Comparison of ENCODE assay signal across 8 cellular contexts in genomic region chr18:5296706-5297320, GRCh38.
A peak's percentile ranks its signal among the peaks of the same experiment; 100 is the strongest.
DNase-seq lines count a peak whose midpoint lies in the region; ATAC-seq and TF ChIP-seq lines count a peak whose summit lies in the region.

No MANE protein-coding gene starts in this region.

- no peak for TF ChIP-seq CTCF in 22Rv1 (IDR thresholded peaks at IDR 0.05)

- ATAC-seq in GM18520 (IDR thresholded peaks at IDR 0.05; ENCODE audit: unreplicated experiment): peak; percentile 4
- ATAC-seq in HG03108 (IDR thresholded peaks at IDR 0.05; ENCODE audit: unreplicated experiment): peak; percentile 12

- peak; percentile 90 for DNase-seq in NCI-H2171 (lab: John Stamatoyannopoulos, UW)
- DNase-seq in activated CD4-positive, CD25-positive, alpha-beta regulatory T cell treated with anti-CD3 and anti-CD28 coated beads, Interleukin-2, amount 50 U/mL, for 72 hours: peak; percentile 61
- peak; percentile 87 for DNase-seq in kidney tubule cell (ENCODE audit: low spot score)
- DNase-seq in stimulated activated CD4-positive, alpha-beta T cell treated with anti-CD3 and anti-CD28 coated beads, Interleukin-15, amount 100 ng/mL, for 48 hours (ENCODE audit: low read depth in 2 of 2): peak; percentile 61

- H3K27ac ChIP-seq in 22Rv1: peak overlapping the region; percentile 99
- peak overlapping the region; percentile 96 for H3K27ac ChIP-seq in cingulate gyrus (ENCODE audit: low read depth, low read length)

Comparison
In these comparisons a context has a peak if more than half of its experiments do, and no peak if none do; other contexts are left out.
1. Peak in every context shown above with its lines: DNase-seq, ATAC-seq and H3K27ac ChIP-seq.